ENCODE assay signal across 10 cellular contexts in the genomic region with DNA sequence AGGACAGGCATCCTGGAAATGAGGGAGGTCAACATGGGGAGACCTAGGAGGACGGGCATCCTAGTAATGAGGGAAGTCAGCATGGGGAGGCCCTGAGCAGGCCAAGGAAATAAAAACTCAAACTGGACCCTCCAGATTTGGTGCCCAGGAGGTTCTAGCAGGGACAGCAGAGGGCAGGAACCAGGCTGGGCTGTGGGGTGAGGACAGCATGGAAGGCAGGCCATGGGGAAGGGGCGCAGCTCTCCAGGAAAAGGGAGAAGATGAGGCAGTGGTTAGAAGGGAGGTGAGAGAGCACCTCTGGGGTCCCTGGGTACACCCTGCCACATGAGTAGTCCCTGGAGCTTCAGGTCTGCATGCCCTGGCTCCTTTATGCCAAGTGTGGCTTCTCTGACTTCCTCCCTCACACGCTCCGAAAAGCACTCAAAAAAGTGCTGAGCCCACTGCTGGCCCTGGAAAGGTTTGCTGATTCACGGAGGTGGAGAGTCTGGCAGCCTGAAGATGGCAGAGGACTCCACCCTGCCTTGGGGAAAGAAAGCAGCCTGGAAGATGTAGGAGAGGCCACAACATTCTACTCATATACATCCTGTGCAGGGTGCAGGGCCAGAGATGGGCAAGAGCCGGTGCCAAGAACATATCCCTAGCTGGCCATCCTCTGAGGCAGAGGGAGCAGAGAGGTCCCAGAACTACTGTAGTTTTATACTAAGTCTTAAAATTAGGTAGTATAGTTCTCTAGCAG.
DNase-seq lines count a peak whose midpoint lies in the region; ATAC-seq and TF ChIP-seq lines count a peak whose summit lies in the region.
"Had no signal": no experiment of that assay in that cellular context is flagged by ENCODE, and none has a peak within 500 bp of the region (broad histone marks: within the 10 kb centered on the region; RNA-seq: fewer than 3 reads in every experiment).

No MANE protein-coding gene starts in this region.

- H3K9me3 ChIP-seq in adipocyte (ENCODE audit: control insufficient read depth, low read length), result no peaks in the 10 kb centered on the region
- no peaks in the 10 kb centered on the region for H3K9me3 ChIP-seq in gastroesophageal sphincter
- no peaks in the 10 kb centered on the region for H3K9me3 ChIP-seq in gastrocnemius medialis
- H3K9me3 ChIP-seq: neutrophil had no signal

- no peaks in the 10 kb centered on the region for H3K36me3 ChIP-seq in adipocyte (ENCODE audit: control insufficient read depth, insufficient read depth, low read length, severe bottlenecking)
- H3K36me3 ChIP-seq in gastroesophageal sphincter, result no peaks in the 10 kb centered on the region
- no peaks in the 10 kb centered on the region for H3K36me3 ChIP-seq in gastrocnemius medialis
- H3K36me3 ChIP-seq: neutrophil had no signal

- no peak for TF ChIP-seq CTCF in gastroesophageal sphincter (IDR thresholded peaks at IDR 0.05)
- TF ChIP-seq CTCF in gastrocnemius medialis (IDR thresholded peaks at IDR 0.05 in 4 of 5, conservative IDR thresholded peaks at IDR 0.05 in 1 of 5), result no peak

- in situ Hi-C loops in gastrocnemius medialis (cut with MboI; ENCODE audit: low sequenced_read_pairs in 4 of 4), result no loop called here

- DNase-seq in ELR (ENCODE audit: low read depth) (peak; percentile 51), adipocyte (ENCODE audit: low read depth) (peak; percentile 53), gastrocnemius medialis (no peak), COR-L47 (lab: John Stamatoyannopoulos, UW) (no peak), AML-193 (lab: John Stamatoyannopoulos, UW) (no peak), caudate nucleus (lab: John Stamatoyannopoulos, UW) (no peak)
- DNase-seq in stimulated activated CD4-positive, alpha-beta T cell treated with anti-CD3 and anti-CD28 coated beads, Interleukin-1b, Interleukin-23, amount 100 ng/mL, for 48 hours, result no peak
- DNase-seq: T-helper 9 cell had no signal

- H3K4me1 ChIP-seq in adipocyte (ENCODE audit: control insufficient read depth, insufficient read depth, low read length), result peaks cover 19% of the 10 kb centered on the region
- peaks cover 4 to 43% (median 17%) of the 10 kb centered on the region in 3 donors for H3K4me1 ChIP-seq in gastroesophageal sphincter
- peaks cover 32 to 37% of the 10 kb centered on the region in 2 donors for H3K4me1 ChIP-seq in gastrocnemius medialis

- intact Hi-C loops in gastrocnemius medialis (cut with DNase I; ENCODE audit: low total_unique reads), result no loop called here

- TF ChIP-seq POLR2A in gastroesophageal sphincter (IDR thresholded peaks at IDR 0.05), result no peak
- TF ChIP-seq POLR2A in gastrocnemius medialis (IDR thresholded peaks at IDR 0.05), result no peak

- H3K9ac ChIP-seq in adipocyte (ENCODE audit: low read length), result peak overlapping the region; percentile 56

- ATAC-seq in gastroesophageal sphincter, result peak; percentile 55
- peak; percentile 16 to 45 for ATAC-seq in gastrocnemius medialis

- no peak for TF ChIP-seq EP300 in gastroesophageal sphincter (IDR thresholded peaks at IDR 0.05)

- H3K4me3 ChIP-seq in adipocyte (ENCODE audit: low read length) (no peak overlapping the region), gastroesophageal sphincter (no peak overlapping the region), gastrocnemius medialis (no peak overlapping the region)

- WGBS in gastroesophageal sphincter (ENCODE audit: low coverage in 1 of 2), 2 donors, result 52% methylated on average over 3 of the region's 6 CpGs; no CpG with 5 or more reads in 1 of the 2 donors

- peaks cover 5% of the 10 kb centered on the region for H3K27me3 ChIP-seq in adipocyte (replicated peaks; ENCODE audit: control insufficient read depth, insufficient read depth, low read length)
- H3K27me3 ChIP-seq in gastroesophageal sphincter, result no peaks in the 10 kb centered on the region
- no peaks in the 10 kb centered on the region for H3K27me3 ChIP-seq in gastrocnemius medialis

- peak overlapping the region; percentile 51 to 80 (median 77) for H3K27ac ChIP-seq in gastroesophageal sphincter
- peak overlapping the region; percentile 76 to 89 (median 82) for H3K27ac ChIP-seq in gastrocnemius medialis
- H3K27ac ChIP-seq in caudate nucleus (ENCODE audit: low read depth, low read length), result no peak overlapping the region
- H3K27ac ChIP-seq: neutrophil had no signal

Comparison
In these comparisons a context has a peak if more than half of its experiments do, and no peak if none do; other contexts are left out.
1. DNase-seq: peak in ELR (single experiment) and adipocyte (single experiment); none in gastrocnemius medialis (0 of 2), COR-L47 (single experiment), AML-193 (0 of 2), caudate nucleus (0 of 61) and stimulated activated CD4-positive, alpha-beta T cell treated with anti-CD3 and anti-CD28 coated beads, Interleukin-1b, Interleukin-23, amount 100 ng/mL, for 48 hours (single experiment).